ENCODE assay signal across 24 cellular contexts in the genomic region with DNA sequence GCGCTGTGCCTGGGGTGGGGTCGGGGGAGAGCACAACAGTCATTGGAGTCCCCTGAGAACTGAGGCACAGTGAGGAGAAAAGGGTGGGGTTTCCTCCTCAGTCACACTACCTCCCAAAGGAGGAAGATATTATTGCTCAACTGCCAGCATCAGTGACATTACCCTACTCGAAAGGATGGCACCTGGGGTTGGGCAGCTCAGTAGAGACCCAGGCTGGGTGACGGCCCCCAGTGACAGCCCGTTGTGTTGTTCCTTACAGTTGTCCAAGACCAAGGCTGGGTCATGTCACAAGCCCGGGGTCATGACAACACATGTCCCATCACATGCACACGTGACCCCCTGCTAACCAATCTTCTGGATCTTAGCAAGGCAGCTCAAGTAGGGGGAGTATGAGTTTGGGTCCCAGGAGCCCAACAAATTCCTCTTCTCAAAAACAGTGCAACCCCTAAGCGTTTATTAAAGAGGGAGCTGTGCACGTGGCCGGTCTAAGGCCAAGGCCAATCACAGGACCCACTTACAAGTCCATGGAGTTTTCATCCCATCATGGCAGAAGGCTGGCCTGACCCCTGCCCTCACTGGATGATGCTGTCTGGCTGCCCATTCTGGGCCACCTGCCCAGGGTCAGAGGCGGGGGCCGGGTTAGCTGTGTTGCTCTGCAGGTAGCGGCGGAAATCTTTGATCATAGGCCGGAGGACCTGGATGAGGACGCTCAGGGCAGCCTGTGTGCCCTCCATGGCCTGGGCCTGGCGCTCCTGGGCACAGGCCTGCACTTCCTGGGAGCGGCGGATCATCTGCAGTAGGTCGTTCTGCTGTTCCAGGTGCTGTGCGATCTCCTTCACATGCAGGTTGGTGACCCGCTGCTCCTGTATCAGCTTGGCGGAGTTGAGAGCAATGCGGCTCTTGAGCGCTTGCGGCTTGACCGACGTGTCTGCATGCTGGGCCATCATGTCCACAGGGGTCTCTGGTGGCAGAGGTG. TPM values are rescaled to one million over a fixed set of nuclear protein-coding genes. Genes with fewer than 3 reads are reported as not detected.
DNase-seq lines count a peak whose midpoint lies in the region; ATAC-seq and TF ChIP-seq lines count a peak whose summit lies in the region.
"Had no signal": no experiment of that assay in that cellular context is flagged by ENCODE, and none has a peak within 500 bp of the region (broad histone marks: within the 10 kb centered on the region; RNA-seq: fewer than 3 reads in every experiment).

No MANE protein-coding gene starts in this region.

- H3K36me3 ChIP-seq in Loucy (ENCODE audit: insufficient read depth, low read length) (no peaks in the 10 kb centered on the region; the same call in 1 of the 2 replicates), upper lobe of left lung (peaks cover 0 to 18% (median 9%) of the 10 kb centered on the region in 4 donors)

- TF ChIP-seq EP300 in upper lobe of left lung (IDR thresholded peaks at IDR 0.05), result no peak

- no peak overlapping the region for H2AFZ ChIP-seq in Loucy (ENCODE audit: low read length)

- TF ChIP-seq POLR2A in upper lobe of left lung (IDR thresholded peaks at IDR 0.05), result no peak
- TF ChIP-seq POLR2A in erythroblast (IDR thresholded peaks at IDR 0.05; ENCODE audit: low read length), result no peak

- no peak for TF ChIP-seq CTCF in Loucy (conservative IDR thresholded peaks at IDR 0.05; ENCODE audit: low read length)
- TF ChIP-seq CTCF in upper lobe of left lung (IDR thresholded peaks at IDR 0.05), result no peak

- H3K4me3 ChIP-seq in Loucy (ENCODE audit: low read length, poor library complexity, severe bottlenecking) (no peak overlapping the region), upper lobe of left lung (no peak overlapping the region)
- H3K4me3 ChIP-seq: A549, lower lobe of right lung, psoas muscle had no signal

- H3K27me3 ChIP-seq in Loucy (ENCODE audit: insufficient read depth, low read length, poor library complexity, severe bottlenecking) (no peaks in the 10 kb centered on the region), upper lobe of left lung (no peaks in the 10 kb centered on the region)
- H3K27me3 ChIP-seq: BE2C had no signal

- no peaks in the 10 kb centered on the region for H3K27me3 Mint-ChIP-seq in activated T-cell treated with anti-CD3 and anti-CD28 coated beads, Interleukin-2, amount 50 U/mL, for 24 hours
- H3K27me3 Mint-ChIP-seq in memory B cell, result no peaks in the 10 kb centered on the region
- H3K27me3 Mint-ChIP-seq: activated naive CD4-positive, alpha-beta T cell treated with anti-CD3 and anti-CD28 coated beads, Interleukin-2, amount 10 ng/mL, durations not matched to agents 7 days and 5 days had no signal

- H3K9me3 ChIP-seq in Loucy (ENCODE audit: insufficient read depth, low read depth, low read length), result no peaks in the 10 kb centered on the region
- H3K9me3 ChIP-seq in upper lobe of left lung, result no peaks in the 10 kb centered on the region
- H3K9me3 ChIP-seq: A549, BE2C, lower lobe of right lung, psoas muscle had no signal

- no peaks in the 10 kb centered on the region for H3F3A ChIP-seq in Loucy (ENCODE audit: low read depth)

- H3K4me1 ChIP-seq in Loucy (ENCODE audit: insufficient read depth, low read length, poor library complexity, severe bottlenecking) (peaks cover 41% of the 10 kb centered on the region), upper lobe of left lung (peaks cover 36 to 53% (median 51%) of the 10 kb centered on the region in 4 donors)

- H3K36me3 Mint-ChIP-seq in activated T-cell treated with anti-CD3 and anti-CD28 coated beads, Interleukin-2, amount 50 U/mL, for 24 hours (ENCODE audit: low read depth), result peaks cover 16% of the 10 kb centered on the region
- peaks cover 3% of the 10 kb centered on the region for H3K36me3 Mint-ChIP-seq in memory B cell

- no peak overlapping the region for H3K4me3 Mint-ChIP-seq in activated T-cell treated with anti-CD3 and anti-CD28 coated beads, Interleukin-2, amount 50 U/mL, for 24 hours
- peak overlapping the region; percentile 56 for H3K4me3 Mint-ChIP-seq in memory B cell
- H3K4me3 Mint-ChIP-seq: activated naive CD4-positive, alpha-beta T cell treated with anti-CD3 and anti-CD28 coated beads, Interleukin-2, amount 10 ng/mL, durations not matched to agents 7 days and 5 days; H9 had no signal

- peak overlapping the region; percentile 3 for H3K27ac Mint-ChIP-seq in activated T-cell treated with anti-CD3 and anti-CD28 coated beads, Interleukin-2, amount 50 U/mL, for 24 hours
- peak overlapping the region; percentile 18 for H3K27ac Mint-ChIP-seq in memory B cell
- H3K27ac Mint-ChIP-seq: activated T-cell treated with anti-CD3 and anti-CD28 coated beads, Interleukin-2, amount 50 U/mL, for 72 hours had no signal

- ATAC-seq in memory B cell (ENCODE audit: low read depth), result no peak
- ATAC-seq in upper lobe of left lung (ENCODE audit: low FRiP score in 2 of 2), result no peak
- ATAC-seq in HG02623 (IDR thresholded peaks at IDR 0.05; ENCODE audit: unreplicated experiment), result no peak
- no peak for ATAC-seq in HG02870 (IDR thresholded peaks at IDR 0.05; ENCODE audit: unreplicated experiment)
- ATAC-seq: A549; activated T-cell treated with anti-CD3 and anti-CD28 coated beads, Interleukin-2, amount 50 U/mL, for 72 hours; lower lobe of right lung; psoas muscle had no signal

- peak overlapping the region; percentile 39 for H3K4me2 ChIP-seq in Loucy (ENCODE audit: low read depth, low read length, poor library complexity, severe bottlenecking)
- H3K4me2 ChIP-seq: A549 had no signal

- no peaks in the 10 kb centered on the region for H3K9me3 Mint-ChIP-seq in activated T-cell treated with anti-CD3 and anti-CD28 coated beads, Interleukin-2, amount 50 U/mL, for 24 hours
- H3K9me3 Mint-ChIP-seq in memory B cell, result no peaks in the 10 kb centered on the region
- H3K9me3 Mint-ChIP-seq: activated naive CD4-positive, alpha-beta T cell treated with anti-CD3 and anti-CD28 coated beads, Interleukin-2, amount 10 ng/mL, durations not matched to agents 7 days and 5 days; activated T-cell treated with anti-CD3 and anti-CD28 coated beads, Interleukin-2, amount 50 U/mL, for 72 hours; H9 had no signal

- no peaks in the 10 kb centered on the region for H4K20me1 ChIP-seq in Loucy (ENCODE audit: insufficient read depth, low read length, poor library complexity, severe bottlenecking)

- H3K27ac ChIP-seq in upper lobe of left lung, result peak overlapping the region in 3 of 4 donors; percentile 27 to 57 (median 56)
- H3K27ac ChIP-seq: A549, lower lobe of right lung, psoas muscle had no signal

- peaks cover 53% of the 10 kb centered on the region for H3K4me1 Mint-ChIP-seq in activated T-cell treated with anti-CD3 and anti-CD28 coated beads, Interleukin-2, amount 50 U/mL, for 24 hours (ENCODE audit: low read depth)
- peaks cover 32% of the 10 kb centered on the region for H3K4me1 Mint-ChIP-seq in memory B cell

- no peak for DNase-seq in activated T-cell treated with anti-CD3 and anti-CD28 coated beads, Interleukin-2, amount 50 U/mL, for 24 hours
- DNase-seq in activated T-cell treated with anti-CD3 and anti-CD28 coated beads for 4 hours (no peak), memory B cell (ENCODE audit: low spot score in 2 of 2) (no peak), upper lobe of left lung (peak in 1 of 2 donors; percentile 59), erythroblast (lab: John Stamatoyannopoulos, UW) (no peak)
- DNase-seq: activated CD4-positive, CD25-positive, alpha-beta regulatory T cell treated with anti-CD3 and anti-CD28 coated beads, Interleukin-2, amount 50 U/mL, for 72 hours; activated naive CD4-positive, alpha-beta T cell treated with anti-CD3 and anti-CD28 coated beads, Interleukin-2, amount 10 ng/mL, durations not matched to agents 7 days and 5 days; activated T-cell treated with anti-CD3 and anti-CD28 coated beads, Interleukin-2, amount 50 U/mL, for 72 hours; aorta; BE2C; cortex of kidney; H9; hypothalamus; lower lobe of right lung; NCI-H510A; psoas muscle; SHP77 treated with DMSO at 0.1 percent for 48 hours; stimulated activated CD8-positive, alpha-beta memory T cell treated with anti-CD3 and anti-CD28 coated beads, Interleukin-4, amount 100 ng/mL, for 48 hours; SW 1271; trophoblast cell had no signal

- 89 to 90% methylated on average over 7 to 27 of the region's 28 CpGs for WGBS in upper lobe of left lung, 2 donors

- H3K9ac ChIP-seq in Loucy (ENCODE audit: low read depth, low read length, poor library complexity, severe bottlenecking), result no peak overlapping the region

- no peaks in the 10 kb centered on the region for H3K9me2 ChIP-seq in Loucy (replicated peaks; ENCODE audit: low read depth, low read length)

- H3K79me2 ChIP-seq in Loucy (ENCODE audit: insufficient read depth, low read length), result peaks cover 27% of the 10 kb centered on the region

RNA-seq across cellular contexts. Expression of gene NAIF1, which starts 4.0 kb away (rescaled TPM):
- total RNA-seq in upper lobe of left lung, result 10 to 100 TPM in 5 of 6 donors, 1 to 10 TPM in 1; 8.0 to 37.7 (median 13.0) TPM

RNA-seq across cellular contexts. Expression of gene SLC25A25, which starts 4.9 kb away (rescaled TPM):
- 10 to 100 TPM; 23.6 to 40.2 (median 33.7) TPM for total RNA-seq in upper lobe of left lung
